ENCODE assay signal across 29 cellular contexts in the genomic region with DNA sequence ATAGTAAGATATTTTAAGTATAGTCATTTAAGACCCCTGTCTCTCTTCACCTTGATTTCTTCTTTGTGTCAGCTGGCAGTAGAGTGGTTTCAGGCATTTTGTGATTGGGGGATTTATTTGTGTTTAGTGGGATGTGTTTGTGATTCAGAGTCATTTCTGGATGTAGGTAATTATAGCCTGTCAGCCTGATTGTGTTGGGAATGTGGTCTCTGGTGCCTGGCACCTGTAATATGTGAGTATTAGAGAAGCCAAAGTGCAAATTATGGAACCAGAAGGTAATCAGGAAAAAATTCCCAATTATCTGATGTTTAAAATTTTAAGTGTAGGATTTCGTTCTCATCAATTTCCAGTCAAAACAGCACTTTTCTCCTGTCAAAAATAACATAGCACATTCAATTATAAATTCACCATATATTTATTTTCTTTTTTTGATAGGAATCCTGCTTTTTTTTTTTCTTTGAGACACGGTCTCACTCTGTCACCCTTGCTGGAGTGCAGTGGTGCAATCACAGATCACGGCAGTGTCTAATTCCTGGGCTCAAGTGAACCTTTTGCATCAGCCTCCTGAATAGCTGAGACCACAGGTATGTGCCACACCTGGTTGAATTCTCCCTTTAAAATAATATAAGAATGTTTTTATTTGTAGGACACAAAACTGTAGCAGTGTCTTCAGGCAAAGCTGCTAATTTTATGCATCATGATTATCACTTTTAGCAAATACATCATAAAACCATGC. TPM values are rescaled to one million over a fixed set of nuclear protein-coding genes. Genes with fewer than 3 reads are reported as not detected.
A peak's percentile ranks its signal among the peaks of the same experiment; 100 is the strongest.
DNase-seq lines count a peak whose midpoint lies in the region; ATAC-seq and TF ChIP-seq lines count a peak whose summit lies in the region.
"Had no signal": no experiment of that assay in that cellular context is flagged by ENCODE, and none has a peak within 500 bp of the region (broad histone marks: within the 10 kb centered on the region; RNA-seq: fewer than 3 reads in every experiment).

No MANE protein-coding gene starts in this region.

- CTCF ChIA-PET in CD4-positive, alpha-beta T cell (lab: Charles Lee), result interaction anchor here (0.7 kb wide), 1 partner anchor 40 kb away, joined by 3 read pairs; no protein-coding TSS in a partner anchor

- TF ChIP-seq CTCF in CD4-positive, alpha-beta T cell (IDR thresholded peaks at IDR 0.05), result no peak
- no peak for TF ChIP-seq CTCF in epithelial cell of esophagus (IDR thresholded peaks at IDR 0.05; ENCODE audit: insufficient read depth, low read depth, low read length, missing control alignments)

- no peak overlapping the region for H3K4me3 Mint-ChIP-seq in CD4-positive, alpha-beta T cell
- H3K4me3 Mint-ChIP-seq: activated naive CD4-positive, alpha-beta T cell treated with anti-CD3 and anti-CD28 coated beads for 36 hours; activated T-helper 1 cell treated with anti-CD3 and anti-CD28 coated beads, Interleukin-12 subunit alpha, Interleukin-12 subunit beta, Interleukin-2, Interleukin-4 antibody, amounts not matched to agents 30 ng/mL and 10 ng/mL and 1 ng/mL, durations not matched to agents 14 hours and 24 hours and 36 hours; B cell; natural killer cell treated with Interleukin-12 subunit alpha and Interleukin-12 subunit beta and Interleukin-15 and Interleukin-18, amount 100 ng/mL, for 72 hours; WTC11 had no signal

- H3K27me3 ChIP-seq in CD4-positive, alpha-beta T cell (ENCODE audit: control insufficient read depth, insufficient read depth, low read length), result no peaks in the 10 kb centered on the region
- H3K27me3 ChIP-seq: stomach, thyroid gland had no signal

- H3K36me3 Mint-ChIP-seq in CD4-positive, alpha-beta T cell (ENCODE audit: low read depth), result peaks cover 70% of the 10 kb centered on the region

- no peaks in the 10 kb centered on the region for H3K9me3 ChIP-seq in CD4-positive, alpha-beta T cell (ENCODE audit: control insufficient read depth, low read length)
- H3K9me3 ChIP-seq: HAP-1, left ventricle myocardium inferior, stomach, thyroid gland had no signal

- intact Hi-C loops in CD4-positive, alpha-beta T cell (cut with DNase I, micrococcal nuclease), result no loop called here

- no peaks in the 10 kb centered on the region for H3K4me1 Mint-ChIP-seq in CD4-positive, alpha-beta T cell (ENCODE audit: low read depth)
- H3K4me1 Mint-ChIP-seq: B cell, WTC11 had no signal

- no peaks in the 10 kb centered on the region for H3K9me3 Mint-ChIP-seq in CD4-positive, alpha-beta T cell
- H3K9me3 Mint-ChIP-seq: activated T-helper 1 cell treated with anti-CD3 and anti-CD28 coated beads, Interleukin-12 subunit alpha, Interleukin-12 subunit beta, Interleukin-2, Interleukin-4 antibody, amounts not matched to agents 30 ng/mL and 10 ng/mL and 1 ng/mL, durations not matched to agents 14 hours and 24 hours and 36 hours; natural killer cell treated with Interleukin-12 subunit alpha and Interleukin-12 subunit beta and Interleukin-15 and Interleukin-18, amount 100 ng/mL, for 72 hours had no signal

- H3K4me3 ChIP-seq in epithelial cell of esophagus (ENCODE audit: low read length), result no peak overlapping the region
- H3K4me3 ChIP-seq: HAP-1, left ventricle myocardium inferior, stomach, thyroid gland had no signal

- H3K27me3 Mint-ChIP-seq in CD4-positive, alpha-beta T cell, result no peaks in the 10 kb centered on the region
- H3K27me3 Mint-ChIP-seq: B cell; natural killer cell treated with Interleukin-12 subunit alpha and Interleukin-12 subunit beta and Interleukin-15 and Interleukin-18, amount 100 ng/mL, for 72 hours had no signal

- POLR2A ChIA-PET in CD4-positive, alpha-beta T cell (lab: Charles Lee), result no interaction called here

- H3K27ac Mint-ChIP-seq in CD4-positive, alpha-beta T cell, result peak overlapping the region; percentile 34
- H3K27ac Mint-ChIP-seq: activated naive CD4-positive, alpha-beta T cell treated with anti-CD3 and anti-CD28 coated beads for 36 hours; activated T-helper 1 cell treated with anti-CD3 and anti-CD28 coated beads, Interleukin-12 subunit alpha, Interleukin-12 subunit beta, Interleukin-2, Interleukin-4 antibody, amounts not matched to agents 30 ng/mL and 10 ng/mL and 1 ng/mL, durations not matched to agents 14 hours and 24 hours and 36 hours; B cell; natural killer cell treated with Interleukin-12 subunit alpha and Interleukin-12 subunit beta and Interleukin-15 and Interleukin-18, amount 100 ng/mL, for 72 hours; WTC11 had no signal

- DNase-seq in CD4-positive, alpha-beta T cell, result no peak
- DNase-seq in HPDE6-E6E7 (ENCODE audit: extremely low spot score) (peak; percentile 5), epithelial cell of esophagus (ENCODE audit: low read depth) (peak; percentile 75), left lobe of liver (ENCODE audit: low spot score) (no peak), NCI-H226 (no peak), DMS153 (lab: John Stamatoyannopoulos, UW) (no peak), GF-D8 (lab: John Stamatoyannopoulos, UW) (no peak)
- DNase-seq in activated CD4-positive, CD25-positive, alpha-beta regulatory T cell (lab: John Stamatoyannopoulos, UW), result no peak
- DNase-seq: activated CD4-positive, alpha-beta T cell treated with anti-CD3 and anti-CD28 coated beads, Interleukin-2, amount 50 U/mL, for 4 hours; activated naive CD4-positive, alpha-beta T cell treated with anti-CD3 and anti-CD28 coated beads for 36 hours; amniotic stem cell; COR-L47; DMS79 treated with DMSO at 0.1 percent for 48 hours; effector CD4-positive, alpha-beta T cell; left ventricle myocardium inferior; MV-4-11; NCI-H187; NCI-H2171 treated with DMSO at 0.1 percent for 48 hours; NCI-H526; NK-92 treated with Interleukin-12 subunit alpha and Interleukin-12 subunit beta, amount 100 ng/mL, for 24 hours; SHP77 treated with DMSO at 0.1 percent for 48 hours; stomach; T1000 had no signal

- H3K27ac ChIP-seq in CD4-positive, alpha-beta T cell (ENCODE audit: low read depth, low read length), result no peak overlapping the region
- H3K27ac ChIP-seq: left ventricle myocardium inferior, stomach had no signal

- ATAC-seq in CD4-positive, alpha-beta T cell (ENCODE audit: poor library complexity), result no peak
- ATAC-seq in left lobe of liver, result peak; percentile 43
- ATAC-seq: natural killer cell treated with Interleukin-12 subunit alpha and Interleukin-12 subunit beta and Interleukin-15 and Interleukin-18, amount 100 ng/mL, for 72 hours; WTC11 had no signal

RNA-seq across cellular contexts. Expression of a gene that starts 42.7 kb away (rescaled TPM):
- total RNA-seq in CD4-positive, alpha-beta T cell, result 10 to 100 TPM; 82.9 to 86.9 TPM
- total RNA-seq in left lobe of liver, result 29.7 TPM

Comparison
In these comparisons a context has a peak if more than half of its experiments do, and no peak if none do; other contexts are left out.
1. DNase-seq: peak in HPDE6-E6E7 (single experiment) and epithelial cell of esophagus (single experiment); none in CD4-positive, alpha-beta T cell (0 of 10), left lobe of liver (single experiment), NCI-H226 (single experiment), DMS153 (single experiment), activated CD4-positive, CD25-positive, alpha-beta regulatory T cell (0 of 4) and GF-D8 (single experiment).